In genomic region chr22:45240137-45240809, GRCh38 we compare ENCODE assay signal across 1 cellular context.
TF ChIP-seq lines count a peak whose summit lies in the region.

No MANE protein-coding gene starts in this region.

TF ChIP-seq in HepG2, 621 proteins besides CTCF, POLR2A, EP300 and RAD21 (continued from another document):
- TF ChIP-seq KLF13 (CRISPR knock-in tag; IDR thresholded peaks at IDR 0.05) = no peak
